Comparison of ENCODE assay signal across 15 cellular contexts in genomic region chr6:112245511-112246203, GRCh38. TPM values are rescaled to one million over a fixed set of nuclear protein-coding genes. Genes with fewer than 3 reads are reported as not detected.
DNase-seq lines count a peak whose midpoint lies in the region; ATAC-seq and TF ChIP-seq lines count a peak whose summit lies in the region.
"Had no signal": no experiment of that assay in that cellular context is flagged by ENCODE, and none has a peak within 500 bp of the region (broad histone marks: within the 10 kb centered on the region; RNA-seq: fewer than 3 reads in every experiment).

No MANE protein-coding gene starts in this region.

- POLR2A ChIA-PET in AG04450 (lab: Yijun Ruan, JAX): interaction anchor here (1.1 to 2.8 kb wide), 5 partner anchors 8 to 59 kb away, joined by 3 to 20 read pairs (median 5); partner anchors contain the start of gene LAMA4

- H3K9me3 ChIP-seq in AG04450 (ENCODE audit: control insufficient read depth, insufficient read depth, low read length): no peaks in the 10 kb centered on the region
- no peaks in the 10 kb centered on the region for H3K9me3 ChIP-seq in psoas muscle

- H3K27ac Mint-ChIP-seq in activated naive CD4-positive, alpha-beta T cell treated with anti-CD3 and anti-CD28 coated beads, Interleukin-2, amount 50 U/mL, for 72 hours: no peak overlapping the region

- ATAC-seq in psoas muscle: no peak
- ATAC-seq in activated naive CD4-positive, alpha-beta T cell treated with anti-CD3 and anti-CD28 coated beads, Interleukin-2, amount 50 U/mL, for 72 hours: no peak
- ATAC-seq: esophagus mucosa had no signal

- no peaks in the 10 kb centered on the region for H3K9me3 Mint-ChIP-seq in activated naive CD4-positive, alpha-beta T cell treated with anti-CD3 and anti-CD28 coated beads, Interleukin-2, amount 50 U/mL, for 72 hours

- H3K4me3 ChIP-seq in AG04450 (ENCODE audit: low read depth, low read length): no peak overlapping the region
- no peak overlapping the region for H3K4me3 ChIP-seq in fibroblast of mammary gland (ENCODE audit: control insufficient read depth, low read depth, low read length)
- no peak overlapping the region for H3K4me3 ChIP-seq in psoas muscle

- DNase-seq in AG04450 (ENCODE audit: low read depth, low spot score): peak; percentile 87
- peak; percentile 63 for DNase-seq in RPMI7951 (ENCODE audit: low read depth)
- DNase-seq in fibroblast of mammary gland (ENCODE audit: low read depth): peak; percentile 93
- no peak for DNase-seq in psoas muscle
- DNase-seq in head of caudate nucleus: no peak
- DNase-seq in NCI-H1105 treated with DMSO at 0.1 percent for 48 hours (lab: John Stamatoyannopoulos, UW): no peak
- DNase-seq in NCI-H2227 treated with DMSO at 0.1 percent for 48 hours (lab: John Stamatoyannopoulos, UW): no peak
- DNase-seq in activated naive CD4-positive, alpha-beta T cell treated with anti-CD3 and anti-CD28 coated beads, Interleukin-2, amount 50 U/mL, for 72 hours (ENCODE audit: low spot score in 2 of 2): no peak
- DNase-seq: activated T-cell treated with anti-CD3 and anti-CD28 coated beads for 4 hours; anterior cingulate cortex; NCI-H2171 treated with DMSO at 0.1 percent for 48 hours; nucleus accumbens; stimulated activated CD4-positive, alpha-beta T cell treated with anti-CD3 and anti-CD28 coated beads, Interleukin-2, amount 100 ng/mL, for 48 hours; substantia nigra had no signal

- H3K27ac ChIP-seq in AG04450 (ENCODE audit: low read depth, low read length) (peak overlapping the region; percentile 92), psoas muscle (peak overlapping the region; percentile 38)

- H3K36me3 ChIP-seq in psoas muscle (ENCODE audit: insufficient read depth in 1 of 2, low read depth in 1 of 2): no peaks in the 10 kb centered on the region

- WGBS in psoas muscle, 3 donors: 67 to 68% (median 68%) methylated on average over 5 of the region's 5 CpGs

- CTCF ChIA-PET in AG04450 (lab: Charles Lee): interaction anchor here (0.7 to 1.2 kb wide), 2 partner anchors 10 to 62 kb away, joined by 3 read pairs; no protein-coding TSS in a partner anchor

- TF ChIP-seq CTCF in AG04450 (IDR thresholded peaks at IDR 0.05; ENCODE audit: low read depth, low read length) (no peak), fibroblast of mammary gland (conservative IDR thresholded peaks at IDR 0.05; ENCODE audit: control insufficient read depth, insufficient read depth, low read depth, low read length) (no peak), psoas muscle (IDR thresholded peaks at IDR 0.05) (no peak)

- H3K4me1 ChIP-seq in psoas muscle: peaks cover 7% of the 10 kb centered on the region

- H3K27me3 ChIP-seq in AG04450 (ENCODE audit: control insufficient read depth, insufficient read depth, low read length) (no peaks in the 10 kb centered on the region), psoas muscle (ENCODE audit: insufficient read depth in 3 of 3, low read length in 2 of 3) (no peaks in the 10 kb centered on the region)

- H3K36me3 Mint-ChIP-seq in activated naive CD4-positive, alpha-beta T cell treated with anti-CD3 and anti-CD28 coated beads, Interleukin-2, amount 50 U/mL, for 72 hours: no peaks in the 10 kb centered on the region

- intact Hi-C loops in psoas muscle (cut with DNase I) (no loop called here), head of caudate nucleus (cut with DNase I) (no loop called here)

RNA-seq across cellular contexts. Expression of gene LAMA4, which starts 8.7 kb away (rescaled TPM):
- 231 and 246 TPM in 2 replicates for polyA plus RNA-seq in AG04450 (2011; rRNA removed)
- polyA minus RNA-seq in AG04450 (2011; rRNA and poly(A)+ RNA removed): 415 and 507 TPM in 2 replicates
- total RNA-seq in RPMI7951 (2014; rRNA removed; shearing (Covaris generic)): 7.6 and 7.7 TPM in 2 replicates
- total RNA-seq in psoas muscle: 10 to 100 TPM in 2 of 4 donors, 1 to 10 TPM in 2; 5.3 to 15.8 (median 9.6) TPM
- 1 to 10 TPM; 3.0 to 3.6 (median 3.2) TPM for polyA plus RNA-seq in psoas muscle
- total RNA-seq in activated naive CD4-positive, alpha-beta T cell treated with anti-CD3 and anti-CD28 coated beads, Interleukin-2, amount 50 U/mL, for 72 hours: not detected

Comparison
In these comparisons a context has a peak if more than half of its experiments do, and no peak if none do; other contexts are left out.
1. DNase-seq: peak in AG04450 (single experiment), RPMI7951 (single experiment) and fibroblast of mammary gland (single experiment); none in psoas muscle (0 of 2), head of caudate nucleus (0 of 42), NCI-H1105 treated with DMSO at 0.1 percent for 48 hours (single experiment), NCI-H2227 treated with DMSO at 0.1 percent for 48 hours (single experiment) and activated naive CD4-positive, alpha-beta T cell treated with anti-CD3 and anti-CD28 coated beads, Interleukin-2, amount 50 U/mL, for 72 hours (0 of 2).